Comparison of ENCODE assay signal across 10 cellular contexts in genomic region chr17:44967907-44968224, GRCh38. TPM values are rescaled to one million over a fixed set of nuclear protein-coding genes. Genes with fewer than 3 reads are reported as not detected.
DNase-seq lines count a peak whose midpoint lies in the region; ATAC-seq and TF ChIP-seq lines count a peak whose summit lies in the region.
"Had no signal": no experiment of that assay in that cellular context is flagged by ENCODE, and none has a peak within 500 bp of the region (broad histone marks: within the 10 kb centered on the region; RNA-seq: fewer than 3 reads in every experiment).

No MANE protein-coding gene starts in this region.

- no peaks in the 10 kb centered on the region for H3K9me3 Mint-ChIP-seq in activated T-cell treated with anti-CD3 and anti-CD28 coated beads, Interleukin-2, amount 50 U/mL, for 24 hours
- no peaks in the 10 kb centered on the region for H3K9me3 Mint-ChIP-seq in activated T-helper 1 cell treated with anti-CD3 and anti-CD28 coated beads, Interleukin-12 subunit alpha, Interleukin-12 subunit beta, Interleukin-2, Interleukin-4 antibody, amounts not matched to agents 30 ng/mL and 10 ng/mL and 1 ng/mL, durations not matched to agents 14 hours and 24 hours and 36 hours

- intact Hi-C loops in activated T-helper 1 cell treated with anti-CD3 and anti-CD28 coated beads, Interleukin-12 subunit alpha, Interleukin-12 subunit beta, Interleukin-2, Interleukin-4 antibody, amounts not matched to agents 30 ng/mL and 10 ng/mL and 1 ng/mL, durations not matched to agents 14 hours and 24 hours and 36 hours (cut with micrococcal nuclease), result loop anchor here (1.0 to 5.0 kb wide), 7 partner anchors 21 to 193 kb away; partner anchors contain the start of genes DCAKD, EFTUD2, KIF18B and NMT1

- peak; percentile 5 for ATAC-seq in HG03439 (IDR thresholded peaks at IDR 0.05; ENCODE audit: unreplicated experiment)
- ATAC-seq in thoracic aorta (ENCODE audit: insufficient number of reproducible peaks, low FRiP score, low read depth), result no peak

- peaks cover 0 to 18% of the 10 kb centered on the region in 2 donors for H3K27me3 ChIP-seq in esophagus (ENCODE audit: control insufficient read depth in 1 of 2, insufficient read depth in 2 of 2, low read length in 2 of 2)
- peaks cover 18% of the 10 kb centered on the region for H3K27me3 ChIP-seq in thoracic aorta (replicated peaks; ENCODE audit: insufficient read depth)

- peaks cover 76% of the 10 kb centered on the region for H3K27me3 Mint-ChIP-seq in activated T-cell treated with anti-CD3 and anti-CD28 coated beads, Interleukin-2, amount 50 U/mL, for 24 hours
- H3K27me3 Mint-ChIP-seq in activated T-helper 1 cell treated with anti-CD3 and anti-CD28 coated beads, Interleukin-12 subunit alpha, Interleukin-12 subunit beta, Interleukin-2, Interleukin-4 antibody, amounts not matched to agents 30 ng/mL and 10 ng/mL and 1 ng/mL, durations not matched to agents 14 hours and 24 hours and 36 hours (ENCODE audit: insufficient read depth), result peaks cover 70% of the 10 kb centered on the region

- no peaks in the 10 kb centered on the region for H3K36me3 Mint-ChIP-seq in activated T-cell treated with anti-CD3 and anti-CD28 coated beads, Interleukin-2, amount 50 U/mL, for 24 hours (ENCODE audit: low read depth)
- H3K36me3 Mint-ChIP-seq in activated T-helper 1 cell treated with anti-CD3 and anti-CD28 coated beads, Interleukin-12 subunit alpha, Interleukin-12 subunit beta, Interleukin-2, Interleukin-4 antibody, amounts not matched to agents 30 ng/mL and 10 ng/mL and 1 ng/mL, durations not matched to agents 14 hours and 24 hours and 36 hours (ENCODE audit: low read depth), result peaks cover 4% of the 10 kb centered on the region

- peak; percentile 44 for DNase-seq in activated T-cell treated with anti-CD3 and anti-CD28 coated beads, Interleukin-2, amount 50 U/mL, for 24 hours
- no peak for DNase-seq in activated T-cell treated with anti-CD3 and anti-CD28 coated beads, Interleukin-2, amount 50 U/mL, for 1 hour
- no peak for DNase-seq in thoracic aorta (ENCODE audit: low spot score)
- DNase-seq in NCI-H510A (lab: John Stamatoyannopoulos, UW), result no peak
- DNase-seq in activated T-helper 1 cell treated with anti-CD3 and anti-CD28 coated beads, Interleukin-12 subunit alpha, Interleukin-12 subunit beta, Interleukin-2, Interleukin-4 antibody, amounts not matched to agents 30 ng/mL and 10 ng/mL and 1 ng/mL, durations not matched to agents 14 hours and 24 hours and 36 hours (ENCODE audit: low spot score), result no peak
- DNase-seq in HT-29 (ENCODE audit: low spot score), result no peak

- H3K4me3 Mint-ChIP-seq in activated T-cell treated with anti-CD3 and anti-CD28 coated beads, Interleukin-2, amount 50 U/mL, for 24 hours, result no peak overlapping the region
- H3K4me3 Mint-ChIP-seq in activated T-helper 1 cell treated with anti-CD3 and anti-CD28 coated beads, Interleukin-12 subunit alpha, Interleukin-12 subunit beta, Interleukin-2, Interleukin-4 antibody, amounts not matched to agents 30 ng/mL and 10 ng/mL and 1 ng/mL, durations not matched to agents 14 hours and 24 hours and 36 hours, result no peak overlapping the region

- H3K27ac ChIP-seq in esophagus (ENCODE audit: low read depth in 2 of 2, low read length in 1 of 2) (no peak overlapping the region), thoracic aorta (no peak overlapping the region)

- no peak for TF ChIP-seq CTCF in thoracic aorta (IDR thresholded peaks at IDR 0.05)

- peak overlapping the region; percentile 16 to 42 for H3K4me3 ChIP-seq in esophagus (ENCODE audit: low read depth in 1 of 2, low read length in 2 of 2)
- H3K4me3 ChIP-seq in thoracic aorta, result peak overlapping the region; percentile 52

- 0 to 2% methylated on average over 40 to 47 of the region's 47 CpGs for WGBS in esophagus, 2 donors

- peaks cover 0 to 3% of the 10 kb centered on the region in 2 donors for H3K9me3 ChIP-seq in esophagus (ENCODE audit: control insufficient read depth in 2 of 2, insufficient read depth in 1 of 2, low read depth in 1 of 2, low read length in 1 of 2)
- no peaks in the 10 kb centered on the region for H3K9me3 ChIP-seq in thoracic aorta
- H3K9me3 ChIP-seq: transverse colon had no signal

- H3K27ac Mint-ChIP-seq in activated T-cell treated with anti-CD3 and anti-CD28 coated beads, Interleukin-2, amount 50 U/mL, for 24 hours, result no peak overlapping the region
- no peak overlapping the region for H3K27ac Mint-ChIP-seq in activated T-helper 1 cell treated with anti-CD3 and anti-CD28 coated beads, Interleukin-12 subunit alpha, Interleukin-12 subunit beta, Interleukin-2, Interleukin-4 antibody, amounts not matched to agents 30 ng/mL and 10 ng/mL and 1 ng/mL, durations not matched to agents 14 hours and 24 hours and 36 hours

- H3K4me1 Mint-ChIP-seq in activated T-cell treated with anti-CD3 and anti-CD28 coated beads, Interleukin-2, amount 50 U/mL, for 24 hours (ENCODE audit: low read depth), result peaks cover 41% of the 10 kb centered on the region
- H3K4me1 Mint-ChIP-seq in activated T-helper 1 cell treated with anti-CD3 and anti-CD28 coated beads, Interleukin-12 subunit alpha, Interleukin-12 subunit beta, Interleukin-2, Interleukin-4 antibody, amounts not matched to agents 30 ng/mL and 10 ng/mL and 1 ng/mL, durations not matched to agents 14 hours and 24 hours and 36 hours (ENCODE audit: low read depth), result peaks cover 37% of the 10 kb centered on the region

- H3K36me3 ChIP-seq in esophagus (ENCODE audit: control insufficient read depth in 2 of 2, insufficient read depth in 2 of 2, low read length in 1 of 2) (no peaks in the 10 kb centered on the region), thoracic aorta (no peaks in the 10 kb centered on the region)
- H3K36me3 ChIP-seq: transverse colon had no signal

- H3K4me1 ChIP-seq in esophagus (ENCODE audit: control insufficient read depth in 2 of 2, insufficient read depth in 2 of 2, low read length in 1 of 2) (peaks cover 6 to 16% of the 10 kb centered on the region in 2 donors), thoracic aorta (ENCODE audit: control insufficient read depth in 1 of 2, low read depth in 2 of 2) (peaks cover 14 to 33% of the 10 kb centered on the region in 2 donors)

RNA-seq across cellular contexts. Expression of gene C1QL1, which starts 0.2 kb away (rescaled TPM):
- polyA plus RNA-seq in esophagus, result under 1 TPM; 0.57 to 0.79 TPM
- total RNA-seq in thoracic aorta, result under 1 TPM in 1 of 2 donors, not detected in 1; 0.68 TPM
- total RNA-seq in activated T-helper 1 cell treated with anti-CD3 and anti-CD28 coated beads, Interleukin-12 subunit alpha, Interleukin-12 subunit beta, Interleukin-2, Interleukin-4 antibody, amounts not matched to agents 30 ng/mL and 10 ng/mL and 1 ng/mL, durations not matched to agents 14 hours and 24 hours and 36 hours, result 0.39 and 0.54 TPM in 2 replicates
- total RNA-seq in HT-29 (2014; rRNA removed; shearing (Covaris generic)), result 0.05 TPM in 1 of 2 replicates, not detected in the other

RNA-seq across cellular contexts. Expression of gene KIF18B, which starts 20.3 kb away (rescaled TPM):
- polyA plus RNA-seq in esophagus, result 1 to 10 TPM; 4.3 to 7.3 TPM
- total RNA-seq in thoracic aorta, result 1 to 10 TPM in 1 of 2 donors, not detected in 1; 2.0 TPM
- total RNA-seq in activated T-helper 1 cell treated with anti-CD3 and anti-CD28 coated beads, Interleukin-12 subunit alpha, Interleukin-12 subunit beta, Interleukin-2, Interleukin-4 antibody, amounts not matched to agents 30 ng/mL and 10 ng/mL and 1 ng/mL, durations not matched to agents 14 hours and 24 hours and 36 hours, result 41.4 and 42.8 TPM in 2 replicates
- total RNA-seq in HT-29 (2014; rRNA removed; shearing (Covaris generic)), result 12.2 and 14.8 TPM in 2 replicates

RNA-seq across cellular contexts. Expression of gene GFAP, which starts 52.6 kb away (rescaled TPM):
- under 1 TPM in 1 of 2 donors, not detected in 1; 0.08 TPM for polyA plus RNA-seq in esophagus
- 10 to 100 TPM in 1 of 2 donors, not detected in 1; 14.6 TPM for total RNA-seq in thoracic aorta
- not detected in 2 replicates for total RNA-seq in activated T-helper 1 cell treated with anti-CD3 and anti-CD28 coated beads, Interleukin-12 subunit alpha, Interleukin-12 subunit beta, Interleukin-2, Interleukin-4 antibody, amounts not matched to agents 30 ng/mL and 10 ng/mL and 1 ng/mL, durations not matched to agents 14 hours and 24 hours and 36 hours
- total RNA-seq in HT-29 (2014; rRNA removed; shearing (Covaris generic)), result 0.29 and 0.46 TPM in 2 replicates
- total RNA-seq: T-helper 1 cell treated with Interleukin-12 subunit alpha and Interleukin-12 subunit beta and Interleukin-4 antibody, amounts not matched to agents 30 ng/mL and 1 ng/mL, for 36 hours had no signal
